ENCODE assay signal across 10 cellular contexts in genomic region chr21:46515109-46515508, GRCh38. TPM values are rescaled to one million over a fixed set of nuclear protein-coding genes. Genes with fewer than 3 reads are reported as not detected.
DNase-seq lines count a peak whose midpoint lies in the region; FAIRE-seq and TF ChIP-seq lines count a peak whose summit lies in the region.
"Had no signal": no experiment of that assay in that cellular context is flagged by ENCODE, and none has a peak within 500 bp of the region (broad histone marks: within the 10 kb centered on the region; RNA-seq: fewer than 3 reads in every experiment).

No MANE protein-coding gene starts in this region.

- H2AFZ ChIP-seq in astrocyte (ENCODE audit: low read depth, low read length): no peak overlapping the region

- H3K9ac ChIP-seq in astrocyte (ENCODE audit: low read length) (no peak overlapping the region), subcutaneous abdominal adipose tissue (ENCODE audit: low read length in 5 of 5) (peak overlapping the region in 2 of 5 donors; percentile 2 to 49), endodermal cell (ENCODE audit: extremely low read depth, low read length, poor library complexity, severe bottlenecking) (no peak overlapping the region)

- no peaks in the 10 kb centered on the region for H3K27me3 Mint-ChIP-seq in astrocyte (ENCODE audit: low read depth, unreplicated experiment)
- H3K27me3 Mint-ChIP-seq in endodermal cell (ENCODE audit: insufficient read depth): no peaks in the 10 kb centered on the region

- TF ChIP-seq CTCF in astrocyte (IDR thresholded peaks at IDR 0.05; ENCODE audit: insufficient read depth, low read depth, low read length) (no peak), right atrium auricular region (IDR thresholded peaks at IDR 0.05) (no peak), endodermal cell (conservative IDR thresholded peaks at IDR 0.05) (no peak)

- H3K4me1 ChIP-seq in astrocyte (ENCODE audit: insufficient read depth, low read length) (peaks cover 8% of the 10 kb centered on the region), right atrium auricular region (peaks cover 0 to 19% of the 10 kb centered on the region in 2 donors), subcutaneous abdominal adipose tissue (ENCODE audit: control insufficient read depth in 5 of 5, insufficient read depth in 5 of 5, low read length in 5 of 5) (peaks cover 4 to 31% (median 22%) of the 10 kb centered on the region in 5 donors), endodermal cell (ENCODE audit: control insufficient read depth, insufficient read depth, low read length) (no peaks in the 10 kb centered on the region)
- H3K4me1 ChIP-seq: A549 had no signal

- H3K4me1 Mint-ChIP-seq in astrocyte (ENCODE audit: low read depth, unreplicated experiment) (peaks cover 6% of the 10 kb centered on the region), endodermal cell (no peaks in the 10 kb centered on the region)

- H3K4me2 ChIP-seq in astrocyte (ENCODE audit: low read length): no peak overlapping the region
- H3K4me2 ChIP-seq: A549 had no signal

- H3K9me3 Mint-ChIP-seq in astrocyte (ENCODE audit: unreplicated experiment): peaks cover 3% of the 10 kb centered on the region
- peaks cover 1% of the 10 kb centered on the region for H3K9me3 Mint-ChIP-seq in endodermal cell
- H3K9me3 Mint-ChIP-seq: activated T-helper 1 cell treated with anti-CD3 and anti-CD28 coated beads, Interleukin-12 subunit alpha, Interleukin-12 subunit beta, Interleukin-2, Interleukin-4 antibody, amounts not matched to agents 30 ng/mL and 10 ng/mL and 1 ng/mL, durations not matched to agents 14 hours and 24 hours and 36 hours had no signal

- H3K27ac Mint-ChIP-seq in astrocyte (ENCODE audit: unreplicated experiment) (no peak overlapping the region), endodermal cell (no peak overlapping the region)
- H3K27ac Mint-ChIP-seq: activated T-helper 1 cell treated with anti-CD3 and anti-CD28 coated beads, Interleukin-12 subunit alpha, Interleukin-12 subunit beta, Interleukin-2, Interleukin-4 antibody, amounts not matched to agents 30 ng/mL and 10 ng/mL and 1 ng/mL, durations not matched to agents 14 hours and 24 hours and 36 hours had no signal

- no peak for FAIRE-seq in astrocyte (lab: Jason Lieb, UNC)
- FAIRE-seq: A549 had no signal

- peaks cover 10% of the 10 kb centered on the region for H3K79me2 ChIP-seq in astrocyte (ENCODE audit: insufficient read depth, low read length)

- H3K36me3 ChIP-seq in astrocyte (ENCODE audit: insufficient read depth, low read length) (peaks cover 22% of the 10 kb centered on the region), right atrium auricular region (peaks cover 38% of the 10 kb centered on the region), subcutaneous abdominal adipose tissue (ENCODE audit: control insufficient read depth in 5 of 5, insufficient read depth in 5 of 5, low read length in 5 of 5) (peaks cover 8 to 31% (median 23%) of the 10 kb centered on the region in 5 donors), endodermal cell (ENCODE audit: control insufficient read depth, insufficient read depth, low read length) (peaks cover 60% of the 10 kb centered on the region)

- H3K27ac ChIP-seq in astrocyte (ENCODE audit: low read depth, low read length): no peak overlapping the region
- H3K27ac ChIP-seq in right atrium auricular region: no peak overlapping the region
- H3K27ac ChIP-seq in subcutaneous abdominal adipose tissue (ENCODE audit: low read depth, low read length): peak overlapping the region; percentile 32
- no peak overlapping the region for H3K27ac ChIP-seq in endodermal cell (ENCODE audit: low read depth, low read length)
- H3K27ac ChIP-seq: A549 had no signal

- WGBS in endodermal cell (ENCODE audit: insufficient coverage in 1 of 2, insufficient read length in 1 of 2), 2 experiments: 95 to 100% methylated on average over 2 of the region's 2 CpGs

- H3K27me3 ChIP-seq in astrocyte (ENCODE audit: insufficient read depth, low read length) (no peaks in the 10 kb centered on the region), right atrium auricular region (no peaks in the 10 kb centered on the region), subcutaneous abdominal adipose tissue (ENCODE audit: control insufficient read depth in 5 of 5, insufficient read depth in 4 of 5, low read length in 5 of 5) (no peaks in the 10 kb centered on the region), endodermal cell (ENCODE audit: control insufficient read depth, insufficient read depth, low read length, poor library complexity, severe bottlenecking) (no peaks in the 10 kb centered on the region)

- H3K4me3 ChIP-seq in astrocyte (ENCODE audit: insufficient read depth, low read depth, low read length) (no peak overlapping the region), right atrium auricular region (no peak overlapping the region), subcutaneous abdominal adipose tissue (ENCODE audit: low read depth in 1 of 5, low read length in 5 of 5) (no peak overlapping the region), endodermal cell (ENCODE audit: low read length) (no peak overlapping the region)
- H3K4me3 ChIP-seq: A549 had no signal

- DNase-seq in SKM-1 treated with dmso at 0.1 percent for 144 hours (lab: John Stamatoyannopoulos, UW; ENCODE audit: unreplicated experiment): peak; percentile 12
- no peak for DNase-seq in SKM-1 (lab: John Stamatoyannopoulos, UW; ENCODE audit: unreplicated experiment)
- peak; percentile 16 for DNase-seq in astrocyte (ENCODE audit: low read depth)
- DNase-seq in right atrium auricular region (ENCODE audit: low spot score): peak; percentile 72
- DNase-seq in endodermal cell: no peak
- no peak for DNase-seq in NCI-H1417 (lab: John Stamatoyannopoulos, UW)
- DNase-seq in GDM1 (lab: John Stamatoyannopoulos, UW): no peak

- H4K20me1 ChIP-seq in astrocyte (ENCODE audit: insufficient read depth, low read length): peaks cover 15% of the 10 kb centered on the region

- H3K4me3 Mint-ChIP-seq in astrocyte (ENCODE audit: unreplicated experiment): no peak overlapping the region
- no peak overlapping the region for H3K4me3 Mint-ChIP-seq in endodermal cell
- H3K4me3 Mint-ChIP-seq: activated T-helper 1 cell treated with anti-CD3 and anti-CD28 coated beads, Interleukin-12 subunit alpha, Interleukin-12 subunit beta, Interleukin-2, Interleukin-4 antibody, amounts not matched to agents 30 ng/mL and 10 ng/mL and 1 ng/mL, durations not matched to agents 14 hours and 24 hours and 36 hours had no signal

- H3K9me3 ChIP-seq in astrocyte (ENCODE audit: insufficient read depth, low read depth, low read length): no peaks in the 10 kb centered on the region
- H3K9me3 ChIP-seq in right atrium auricular region: peaks cover 0 to 4% of the 10 kb centered on the region in 2 donors
- H3K9me3 ChIP-seq in subcutaneous abdominal adipose tissue (ENCODE audit: control insufficient read depth in 5 of 5, low read length in 5 of 5): no peaks in the 10 kb centered on the region
- peaks cover 10% of the 10 kb centered on the region for H3K9me3 ChIP-seq in endodermal cell (ENCODE audit: control insufficient read depth, low read length)

- H3K36me3 Mint-ChIP-seq in astrocyte (ENCODE audit: low read depth, unreplicated experiment) (peaks cover 12% of the 10 kb centered on the region), endodermal cell (ENCODE audit: low read depth) (peaks cover 60% of the 10 kb centered on the region)

RNA-seq across cellular contexts. Expression of gene DIP2A, which starts 56.4 kb away (rescaled TPM):
- total RNA-seq in astrocyte: 33.0 and 35.4 TPM in 2 replicates
- total RNA-seq in right atrium auricular region: 10 to 100 TPM; 18.1 to 25.9 TPM
- total RNA-seq in endodermal cell: 10 to 100 TPM; 51.0 to 52.2 TPM
- 41.5 TPM for polyA plus RNA-seq in endodermal cell (2013, experiment 1 of 2)
- 38.8 TPM for polyA plus RNA-seq in endodermal cell (2013, experiment 2 of 2)

Comparison
In these comparisons a context has a peak if more than half of its experiments do, and no peak if none do; other contexts are left out.
1. DNase-seq: peak in SKM-1 treated with dmso at 0.1 percent for 144 hours (single experiment), astrocyte (single experiment) and right atrium auricular region (single experiment); none in SKM-1 (single experiment), endodermal cell (single experiment), NCI-H1417 (0 of 3) and GDM1 (single experiment).